ENCODE assay signal across 9 cellular contexts in genomic region chr3:149655826-149656599, GRCh38. TPM values are rescaled to one million over a fixed set of nuclear protein-coding genes. Genes with fewer than 3 reads are reported as not detected.
DNase-seq lines count a peak whose midpoint lies in the region; ATAC-seq, FAIRE-seq and TF ChIP-seq lines count a peak whose summit lies in the region.
"Had no signal": no experiment of that assay in that cellular context is flagged by ENCODE, and none has a peak within 500 bp of the region (broad histone marks: within the 10 kb centered on the region; RNA-seq: fewer than 3 reads in every experiment).

No MANE protein-coding gene starts in this region.

- no peak overlapping the region for H4K8ac ChIP-seq in H1 (ENCODE audit: extremely low read depth, insufficient read depth, low read length)

- TF ChIP-seq EP300 in H1 (IDR thresholded peaks at IDR 0.05; ENCODE audit: borderline replicate concordance in 1 of 2, low read depth in 2 of 2, low read length in 2 of 2), result no peak

- ATAC-seq in left ventricle myocardium superior (no peak), HG03045 (IDR thresholded peaks at IDR 0.05; ENCODE audit: unreplicated experiment) (no peak)

- CTCF ChIA-PET in H1 (lab: Charles Lee; ENCODE audit: partially characterized antibody), result interaction anchor here (0.6 to 5.3 kb wide), 7 partner anchors 10 to 1527 kb away, joined by 3 to 35 read pairs (median 3); no protein-coding TSS in a partner anchor

- H3K9ac ChIP-seq in H1 (replicated peaks in 1 of 4; ENCODE audit: extremely low read depth in 1 of 4, low read depth in 3 of 4, low read length in 3 of 4), result peak overlapping the region in 2 of 4 experiments; percentile 75 to 95; a peak in 1 of 7 replicates
- H3K9ac ChIP-seq in muscle layer of colon (ENCODE audit: low read length), result peak overlapping the region; percentile 91

- no peaks in the 10 kb centered on the region for H3K9me3 ChIP-seq in right atrium auricular region
- H3K9me3 ChIP-seq in H1 (ENCODE audit: insufficient read depth in 2 of 2, low read depth in 1 of 2, low read length in 1 of 2), result no peaks in the 10 kb centered on the region
- H3K9me3 ChIP-seq in muscle layer of colon (ENCODE audit: low read length), result no peaks in the 10 kb centered on the region

- H3K23me2 ChIP-seq in H1 (ENCODE audit: low read depth, low read length), result peaks cover 26% of the 10 kb centered on the region

- DNase-seq in right atrium auricular region (ENCODE audit: low spot score) (no peak), left ventricle myocardium superior (no peak), H1 (ENCODE audit: low read depth in 1 of 2, low spot score in 2 of 2) (no peak), amygdala (lab: John Stamatoyannopoulos, UW) (no peak), NCI-H2196 (lab: John Stamatoyannopoulos, UW; ENCODE audit: unreplicated experiment) (no peak), CD1c-positive myeloid dendritic cell (ENCODE audit: extremely low spot score) (no peak)

- H4K91ac ChIP-seq in H1 (replicated peaks; ENCODE audit: insufficient read length, low read length), result no peak overlapping the region

- H2BK20ac ChIP-seq in H1 (ENCODE audit: low read length), result no peak overlapping the region

- no peak for TF ChIP-seq POLR2A in H1 (IDR thresholded peaks at IDR 0.05; ENCODE audit: control extremely low read depth in 1 of 2, low read depth in 2 of 2, low read length in 2 of 2)

- no peak overlapping the region for H3K14ac ChIP-seq in H1 (ENCODE audit: insufficient read length)

- POLR2A ChIA-PET in H1 (lab: Charles Lee; ENCODE audit: partially characterized antibody), result interaction anchor here (0.5 to 5.8 kb wide), 7 partner anchors 8 to 109 kb away, joined by 3 to 53 read pairs (median 3); no protein-coding TSS in a partner anchor

- H4K5ac ChIP-seq in H1 (ENCODE audit: insufficient read length, low read depth, low read length), result no peak overlapping the region

- peaks cover 5% of the 10 kb centered on the region for H3K79me1 ChIP-seq in H1 (ENCODE audit: low read depth, low read length)

- H3K27ac ChIP-seq in right atrium auricular region, result peak overlapping the region; percentile 99 to 100
- H3K27ac ChIP-seq in H1 (ENCODE audit: low read depth, low read length), result no peak overlapping the region
- H3K27ac ChIP-seq in muscle layer of colon (ENCODE audit: low read depth, low read length), result peak overlapping the region; percentile 98
- H3K27ac ChIP-seq: C4-2B had no signal

- H3K27me3 ChIP-seq in right atrium auricular region, result no peaks in the 10 kb centered on the region
- peaks cover 0 to 12% (median 8%) of the 10 kb centered on the region in 4 experiments; a peak in 4 of 7 replicates for H3K27me3 ChIP-seq in H1 (replicated peaks in 1 of 4; ENCODE audit: control insufficient read depth in 3 of 4, extremely low read depth in 1 of 4, insufficient read depth in 3 of 4, low read length in 3 of 4)
- no peaks in the 10 kb centered on the region for H3K27me3 ChIP-seq in muscle layer of colon (ENCODE audit: control insufficient read depth in 1 of 2, insufficient read depth in 2 of 2, low read length in 2 of 2)

- no peak overlapping the region; the same call in 1 of the 2 replicates for H3K18ac ChIP-seq in H1 (ENCODE audit: extremely low read depth, low read length)

- H3K4me3 ChIP-seq in right atrium auricular region, result peak overlapping the region; percentile 68 to 84
- peak overlapping the region; percentile 53 to 83 (median 73) for H3K4me3 ChIP-seq in H1 (ENCODE audit: extremely low read depth in 1 of 4, insufficient read depth in 2 of 4, low read depth in 3 of 4, low read length in 4 of 4)
- H3K4me3 ChIP-seq in muscle layer of colon (ENCODE audit: low read depth in 1 of 2, low read length in 2 of 2), result peak overlapping the region; percentile 77 to 88

- H3K23ac ChIP-seq in H1 (ENCODE audit: insufficient read length), result no peak overlapping the region

- peaks cover 0 to 29% of the 10 kb centered on the region in 2 experiments; a peak in 3 of 4 replicates for H3K79me2 ChIP-seq in H1 (ENCODE audit: control insufficient read depth in 1 of 2, insufficient read depth in 2 of 2, low read length in 2 of 2)

- H2BK120ac ChIP-seq in H1 (replicated peaks; ENCODE audit: low read depth, low read length), result no peak overlapping the region

- FAIRE-seq in H1 (lab: Jason Lieb, UNC), result no peak

- H2BK15ac ChIP-seq in H1 (ENCODE audit: low read length), result no peak overlapping the region

- intact Hi-C loops in left ventricle myocardium superior (cut with micrococcal nuclease), result loop anchor here (10.0 kb wide), 2 partner anchors 61 to 121 kb away; no protein-coding TSS in a partner anchor

- H2AK5ac ChIP-seq in H1 (ENCODE audit: low read depth, low read length), result no peak overlapping the region

- WGBS in H1 (ENCODE audit: extremely low coverage in 1 of 2, insufficient coverage in 1 of 2, insufficient read length in 1 of 2, insufficient replicate concordance in 2 of 2, low coverage in 1 of 2, low lambda C conversion rate in 2 of 2, missing lambda C conversion rate in 1 of 2), 2 experiments, result 79% methylated on average over 2 of the region's 2 CpGs; no CpG with 5 or more reads in 1 of the 2 experiments

- TF ChIP-seq CTCF in right atrium auricular region (IDR thresholded peaks at IDR 0.05) (no peak), H1 (IDR thresholded peaks at IDR 0.05; ENCODE audit: control extremely low read depth in 1 of 3, insufficient read depth in 1 of 3, low read depth in 1 of 3, low read length in 3 of 3) (no peak)

- H3K4me1 ChIP-seq in right atrium auricular region (peaks cover 0 to 45% of the 10 kb centered on the region in 2 donors), H1 (replicated peaks in 1 of 4; ENCODE audit: control insufficient read depth in 3 of 4, insufficient read depth in 4 of 4, low read length in 3 of 4) (peaks cover 0 to 5% (median 0%) of the 10 kb centered on the region in 4 experiments; a peak in 6 of 7 replicates), muscle layer of colon (ENCODE audit: insufficient read depth, low read length) (peaks cover 41% of the 10 kb centered on the region)

- no peak overlapping the region for H2BK5ac ChIP-seq in H1 (ENCODE audit: low read depth, low read length)

- no peak overlapping the region for H2AFZ ChIP-seq in H1 (ENCODE audit: low read length)

- no peak for TF ChIP-seq RAD21 in H1 (IDR thresholded peaks at IDR 0.05 in 1 of 2, conservative IDR thresholded peaks at IDR 0.05 in 1 of 2; ENCODE audit: low read depth in 2 of 2, low read length in 2 of 2)

- H2BK12ac ChIP-seq in H1 (ENCODE audit: low read depth, low read length), result no peak overlapping the region; the same call in 1 of the 2 replicates

- H4K20me1 ChIP-seq in H1 (replicated peaks in 1 of 2; ENCODE audit: control insufficient read depth in 1 of 2, insufficient read depth in 2 of 2, low read length in 2 of 2), result peaks cover 0 to 4% of the 10 kb centered on the region in 2 experiments

- peak overlapping the region; percentile 95 to 99 for H3K4me2 ChIP-seq in H1 (ENCODE audit: insufficient read depth in 1 of 2, low read depth in 2 of 2, low read length in 2 of 2)

- H3K36me3 ChIP-seq in right atrium auricular region (peaks cover 4% of the 10 kb centered on the region), H1 (ENCODE audit: control insufficient read depth in 2 of 4, insufficient read depth in 4 of 4, low read length in 3 of 4) (peaks cover 0 to 3% (median 0%) of the 10 kb centered on the region in 4 experiments; a peak in 1 of 8 replicates), muscle layer of colon (ENCODE audit: insufficient read depth, low read length) (peaks cover 5% of the 10 kb centered on the region)

- no peak overlapping the region for H3K4ac ChIP-seq in H1 (replicated peaks; ENCODE audit: insufficient read length, low read depth, low read length)

- no peak overlapping the region for H3K56ac ChIP-seq in H1 (replicated peaks; ENCODE audit: insufficient read length, low read depth, low read length)

TF ChIP-seq in H1, 55 proteins besides CTCF, POLR2A, EP300 and RAD21 (continues in another document):
- TF ChIP-seq TAF7 (optimal IDR thresholded peaks at IDR 0.05; ENCODE audit: borderline replicate concordance, low read depth, low read length), result no peak
- no peak for TF ChIP-seq FOSL1 (IDR thresholded peaks at IDR 0.05; ENCODE audit: insufficient read depth, low read depth, low read length)
- no peak for TF ChIP-seq SAP30 (IDR thresholded peaks at IDR 0.05; ENCODE audit: insufficient read depth, insufficient replicate concordance, low read length)
- no peak for TF ChIP-seq SIRT6 (IDR thresholded peaks at IDR 0.05; ENCODE audit: low read length)
- TF ChIP-seq GTF2F1 (IDR thresholded peaks at IDR 0.05; ENCODE audit: borderline replicate concordance, low read depth, low read length), result no peak
- TF ChIP-seq POU5F1 (IDR thresholded peaks at IDR 0.05; ENCODE audit: low read depth, low read length), result no peak
- no peak for TF ChIP-seq CBX5 (IDR thresholded peaks at IDR 0.05; ENCODE audit: low read depth, low read length)
- TF ChIP-seq SRF (IDR thresholded peaks at IDR 0.05; ENCODE audit: low read depth, low read length), result no peak
- no peak for TF ChIP-seq ASH2L (IDR thresholded peaks at IDR 0.05; ENCODE audit: low read length)

RNA-seq across cellular contexts. Expression of gene WWTR1, which starts 1.8 kb away (rescaled TPM):
- total RNA-seq in right atrium auricular region, result 10 to 100 TPM; 53.4 to 73.1 TPM
- total RNA-seq in left ventricle myocardium superior, result 40.0 TPM
- 18.6 and 19.2 TPM in 2 replicates for total RNA-seq in H1 (2021; fragmentation: NEBNext Ultra II Directional; extraction: Animal tissue kit (Norgen Biotek cat#: 25700))
- polyA plus RNA-seq in H1 (2011; rRNA removed), result 15.7 and 19.2 TPM in 2 replicates
- polyA plus RNA-seq in H1 (2011; cell fraction: cytosol; rRNA removed), result 13.0 TPM
- polyA plus RNA-seq in H1 (2011; cell fraction: nucleus; rRNA removed), result 27.0 TPM
- 9.0 to 17.1 TPM (median 11.7 TPM) in 4 replicates for polyA plus RNA-seq in H1 (2012, experiment 1 of 2)
- 7.5 TPM for polyA plus RNA-seq in H1 (2012, experiment 2 of 2)
- 12.6 TPM for polyA plus RNA-seq in H1 (2013, experiment 1 of 2)
- polyA plus RNA-seq in H1 (2013, experiment 2 of 2), result 12.3 TPM
- 25.0 and 28.6 TPM in 2 replicates for polyA minus RNA-seq in H1 (2011; rRNA and poly(A)+ RNA removed)
- 13.1 TPM for polyA minus RNA-seq in H1 (2011; cell fraction: cytosol; rRNA and poly(A)+ RNA removed)
- 71.1 TPM for polyA minus RNA-seq in H1 (2011; cell fraction: nucleus; rRNA and poly(A)+ RNA removed)
